Comparison of ENCODE assay signal across 19 cellular contexts in the genomic region with DNA sequence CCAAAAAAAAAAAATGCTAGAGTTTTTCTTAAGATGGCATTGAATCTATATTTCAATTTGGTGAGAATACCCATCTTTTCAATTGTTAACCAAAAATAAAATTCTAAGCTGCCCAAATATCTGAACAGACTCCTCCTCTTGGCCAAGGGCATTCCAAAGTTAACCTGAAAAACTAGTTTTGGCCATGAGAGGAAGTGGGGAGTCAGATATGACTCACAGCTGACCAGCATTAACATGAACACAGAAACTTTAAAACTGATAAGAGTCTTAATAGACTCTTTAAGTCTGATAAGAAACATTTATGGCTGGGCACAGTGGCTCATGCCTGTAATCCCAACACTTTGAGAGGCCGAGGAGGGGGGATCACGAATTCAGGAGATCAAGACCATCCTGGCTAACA.
A peak's percentile ranks its signal among the peaks of the same experiment; 100 is the strongest.
DNase-seq lines count a peak whose midpoint lies in the region; ATAC-seq and TF ChIP-seq lines count a peak whose summit lies in the region.
"Had no signal": no experiment of that assay in that cellular context is flagged by ENCODE, and none has a peak within 500 bp of the region (broad histone marks: within the 10 kb centered on the region; RNA-seq: fewer than 3 reads in every experiment).

No MANE protein-coding gene starts in this region.

- DNase-seq in renal cortical epithelial cell (ENCODE audit: low read depth) (peak; percentile 18), NCI-H82 treated with DMSO at 0.1 percent for 48 hours (lab: John Stamatoyannopoulos, UW; ENCODE audit: unreplicated experiment) (no peak), NCI-H2171 (lab: John Stamatoyannopoulos, UW) (no peak)
- DNase-seq in effector CD4-positive, alpha-beta T cell = no peak
- DNase-seq: activated CD4-positive, alpha-beta T cell treated with anti-CD3 and anti-CD28 coated beads for 48 hours; activated CD8-positive, alpha-beta memory T cell treated with anti-CD3 and anti-CD28 coated beads, Interleukin-2, amount 50 U/mL, for 4 hours; activated gamma-delta T cell; central memory CD4-positive, alpha-beta T cell; esophagus squamous epithelium; head of caudate nucleus; NCI-H2029 treated with DMSO at 0.1 percent for 48 hours; NCI-H526 treated with DMSO at 0.1 percent for 48 hours; nephron progenitor cell; T1000 had no signal

- no peak for TF ChIP-seq CTCF in VCaP (conservative IDR thresholded peaks at IDR 0.05)

- ATAC-seq in GM18867 (IDR thresholded peaks at IDR 0.05; ENCODE audit: unreplicated experiment) (peak; percentile 54), HG03378 (IDR thresholded peaks at IDR 0.05; ENCODE audit: unreplicated experiment) (peak; percentile 74)

- H3K27ac ChIP-seq in VCaP = peak overlapping the region; percentile 15; the same call in 1 of the 2 replicates
- H3K27ac ChIP-seq: esophagus squamous epithelium, SK-N-MC, thoracic aorta had no signal
